ENCODE assay signal across 15 cellular contexts in the genomic region with DNA sequence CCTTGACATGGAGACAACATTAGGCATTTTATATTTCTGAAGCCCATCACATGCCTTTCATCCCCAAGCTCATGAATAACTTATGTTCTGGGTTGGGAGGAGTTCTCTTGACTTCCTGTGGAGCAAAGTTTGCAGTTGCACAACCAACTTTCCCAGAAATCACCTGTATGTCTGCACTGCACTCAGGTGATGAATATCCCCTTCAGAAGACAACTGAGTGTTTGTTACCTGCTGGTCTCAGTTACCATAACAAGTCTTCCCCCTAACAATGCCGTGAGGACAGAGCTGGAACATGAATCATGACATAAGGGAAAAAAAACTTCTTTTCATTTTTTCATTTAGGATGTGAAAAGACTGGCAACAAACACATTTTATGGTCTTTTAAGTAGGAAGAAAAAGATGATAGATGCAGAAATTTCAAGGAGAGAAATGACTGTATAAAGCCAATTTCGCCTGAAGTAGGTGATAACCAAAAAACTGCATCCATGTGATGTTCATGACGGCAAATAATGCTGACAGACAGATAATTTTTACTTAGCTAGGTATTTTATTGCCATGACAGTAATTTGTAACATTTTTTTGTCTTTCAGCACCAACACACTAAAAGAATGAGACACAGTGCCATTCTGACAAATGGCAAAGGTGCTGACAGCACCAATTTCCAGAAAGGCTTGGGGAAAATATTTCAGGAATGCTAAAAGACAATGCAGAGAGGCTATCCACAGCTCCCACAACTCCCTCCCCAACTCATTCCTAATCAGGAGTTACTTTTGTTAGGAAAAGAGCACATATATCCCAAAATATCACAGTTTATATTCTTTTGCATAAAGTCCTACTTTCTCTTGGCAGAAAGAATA.
DNase-seq lines count a peak whose midpoint lies in the region; ATAC-seq, FAIRE-seq and TF ChIP-seq lines count a peak whose summit lies in the region.
"Had no signal": no experiment of that assay in that cellular context is flagged by ENCODE, and none has a peak within 500 bp of the region (broad histone marks: within the 10 kb centered on the region; RNA-seq: fewer than 3 reads in every experiment).

No MANE protein-coding gene starts in this region.

- CTCF ChIA-PET in IMR-90 (lab: Yijun Ruan, JAX): interaction anchor here (0.5 kb wide), 1 partner anchor 633 kb away, joined by 7 read pairs; no protein-coding TSS in a partner anchor
- CTCF ChIA-PET in H1 (lab: Charles Lee; ENCODE audit: partially characterized antibody): interaction anchor here (0.8 kb wide), 1 partner anchor 59 kb away, joined by 3 read pairs; no protein-coding TSS in a partner anchor

- H3K27ac ChIP-seq in IMR-90 (ENCODE audit: insufficient read depth, low read length): no peak overlapping the region
- no peak overlapping the region for H3K27ac ChIP-seq in H1 (ENCODE audit: low read depth, low read length)
- H3K27ac ChIP-seq in mesendoderm (ENCODE audit: low read depth, low read length): no peak overlapping the region
- no peak overlapping the region for H3K27ac ChIP-seq in small intestine (ENCODE audit: low read depth in 1 of 2, low read length in 1 of 2)
- H3K27ac ChIP-seq: skin epidermis, WERI-Rb-1 had no signal

- H2BK15ac ChIP-seq in IMR-90 (ENCODE audit: low read depth, low read length) (no peak overlapping the region), H1 (ENCODE audit: low read length) (no peak overlapping the region), mesendoderm (replicated peaks; ENCODE audit: low read depth) (no peak overlapping the region)

- H3K14ac ChIP-seq in IMR-90 (replicated peaks; ENCODE audit: low read depth, low read length) (no peak overlapping the region), H1 (ENCODE audit: insufficient read length) (no peak overlapping the region)

- no peak for TF ChIP-seq POLR2A in IMR-90 (IDR thresholded peaks at IDR 0.05; ENCODE audit: low read depth, low read length)
- no peak for TF ChIP-seq POLR2A in H1 (IDR thresholded peaks at IDR 0.05; ENCODE audit: control extremely low read depth in 1 of 2, low read depth in 2 of 2, low read length in 2 of 2)

- H2BK20ac ChIP-seq in IMR-90 (ENCODE audit: low read depth, low read length) (no peak overlapping the region), H1 (ENCODE audit: low read length) (no peak overlapping the region)

- no peak overlapping the region for H3K4me3 ChIP-seq in IMR-90 (ENCODE audit: insufficient read depth, low read depth, low read length)
- peak overlapping the region in 1 of 4 experiments; percentile 23; a peak in 1 of 8 replicates for H3K4me3 ChIP-seq in H1 (ENCODE audit: extremely low read depth in 1 of 4, insufficient read depth in 2 of 4, low read depth in 3 of 4, low read length in 4 of 4)
- H3K4me3 ChIP-seq in mesendoderm (ENCODE audit: low read length): no peak overlapping the region
- no peak overlapping the region for H3K4me3 ChIP-seq in small intestine (ENCODE audit: low read depth in 1 of 2, low read length in 2 of 2)
- H3K4me3 ChIP-seq: skin epidermis had no signal

- whole genome bisulfite sequencing in IMR-90 (ENCODE audit: extremely low coverage in 2 of 2, insufficient read length in 1 of 2), 2 experiments: no CpG with 5 or more reads among the region's 3 CpGs
- 51% methylated on average over 3 of the region's 3 CpGs; no CpG with 5 or more reads in 1 of the 2 experiments for WGBS in H1 (ENCODE audit: extremely low coverage in 1 of 2, insufficient coverage in 1 of 2, insufficient read length in 1 of 2, insufficient replicate concordance in 2 of 2, low coverage in 1 of 2, low lambda C conversion rate in 2 of 2, missing lambda C conversion rate in 1 of 2), 2 experiments
- no CpG with 5 or more reads among the region's 3 CpGs for WGBS in mesendoderm (ENCODE audit: extremely low coverage, insufficient coverage, low lambda C conversion rate)
- 57 to 79% (median 58%) methylated on average over 3 of the region's 3 CpGs for WGBS in small intestine, 3 donors

- H4K20me1 ChIP-seq in IMR-90 (ENCODE audit: insufficient read depth, low read length) (no peaks in the 10 kb centered on the region), H1 (replicated peaks in 1 of 2; ENCODE audit: control insufficient read depth in 1 of 2, insufficient read depth in 2 of 2, low read length in 2 of 2) (no peaks in the 10 kb centered on the region)

- H3K56ac ChIP-seq in IMR-90 (ENCODE audit: extremely low read depth, insufficient read depth, low read length): no peak overlapping the region
- H3K56ac ChIP-seq in H1 (replicated peaks; ENCODE audit: insufficient read length, low read depth, low read length): no peak overlapping the region
- H3K56ac ChIP-seq in mesendoderm (ENCODE audit: low read length): no peak overlapping the region

- POLR2A ChIA-PET in IMR-90 (lab: Charles Lee; ENCODE audit: unreplicated experiment): no interaction called here
- POLR2A ChIA-PET in H1 (lab: Charles Lee; ENCODE audit: partially characterized antibody): no interaction called here

- H3K23me2 ChIP-seq in H1 (ENCODE audit: low read depth, low read length): no peaks in the 10 kb centered on the region

- H2BK120ac ChIP-seq in IMR-90 (ENCODE audit: low read depth, low read length) (no peak overlapping the region), H1 (replicated peaks; ENCODE audit: low read depth, low read length) (no peak overlapping the region), mesendoderm (ENCODE audit: low read depth, low read length) (no peak overlapping the region)

- H4K91ac ChIP-seq in IMR-90 (ENCODE audit: insufficient read depth, low read depth, low read length) (no peak overlapping the region), H1 (replicated peaks; ENCODE audit: insufficient read length, low read length) (no peak overlapping the region)

- FAIRE-seq in H1 (lab: Jason Lieb, UNC): peak; percentile 80
- FAIRE-seq in small intestine (lab: Jason Lieb, UNC): no peak

- H2AFZ ChIP-seq in IMR-90 (replicated peaks; ENCODE audit: low read length, poor library complexity) (no peak overlapping the region), H1 (ENCODE audit: low read length) (no peak overlapping the region)

- no peak overlapping the region for H2BK12ac ChIP-seq in H1 (ENCODE audit: low read depth, low read length)

- H3K4ac ChIP-seq in IMR-90 (ENCODE audit: low read depth, low read length) (no peak overlapping the region), H1 (replicated peaks; ENCODE audit: insufficient read length, low read depth, low read length) (no peak overlapping the region), mesendoderm (ENCODE audit: low read depth, low read length) (no peak overlapping the region)

- H3K9me3 ChIP-seq in IMR-90 (ENCODE audit: control insufficient read depth, insufficient read depth, low read length) (no peaks in the 10 kb centered on the region), H1 (ENCODE audit: insufficient read depth in 2 of 2, low read depth in 1 of 2, low read length in 1 of 2) (no peaks in the 10 kb centered on the region), small intestine (ENCODE audit: control insufficient read depth, low read depth) (no peaks in the 10 kb centered on the region)

- H3K9ac ChIP-seq in IMR-90 (ENCODE audit: low read depth, low read length): no peak overlapping the region
- no peak overlapping the region for H3K9ac ChIP-seq in H1 (replicated peaks in 1 of 4; ENCODE audit: extremely low read depth in 1 of 4, low read depth in 3 of 4, low read length in 3 of 4)
- no peak overlapping the region for H3K9ac ChIP-seq in mesendoderm (ENCODE audit: low read length)

- dilution Hi-C loops in IMR-90 (cut with HindIII; ENCODE audit: low sequenced_read_pairs, unreplicated experiment): no loop called here

- H3K23ac ChIP-seq in IMR-90 (ENCODE audit: low read depth, low read length) (no peak overlapping the region), H1 (ENCODE audit: insufficient read length) (no peak overlapping the region), mesendoderm (ENCODE audit: low read length) (no peak overlapping the region)

- no peak overlapping the region for H2BK5ac ChIP-seq in IMR-90 (ENCODE audit: low read depth, low read length, poor library complexity, severe bottlenecking)
- H2BK5ac ChIP-seq in H1 (ENCODE audit: low read depth, low read length): peak overlapping the region; percentile 21; the same call in 1 of the 2 replicates
- H2BK5ac ChIP-seq in mesendoderm (ENCODE audit: low read length): no peak overlapping the region

- H4K8ac ChIP-seq in IMR-90 (ENCODE audit: low read depth in 2 of 2, low read length in 2 of 2) (no peak overlapping the region), H1 (ENCODE audit: extremely low read depth, insufficient read depth, low read length) (no peak overlapping the region), mesendoderm (ENCODE audit: low read depth, low read length) (no peak overlapping the region)

- H3K18ac ChIP-seq in IMR-90 (ENCODE audit: low read depth, low read length) (no peak overlapping the region), H1 (ENCODE audit: extremely low read depth, low read length) (no peak overlapping the region), mesendoderm (ENCODE audit: low read length) (no peak overlapping the region)

- no peak for TF ChIP-seq CTCF in IMR-90 (conservative IDR thresholded peaks at IDR 0.05; ENCODE audit: low read depth, low read length)
- no peak for TF ChIP-seq CTCF in H1 (IDR thresholded peaks at IDR 0.05; ENCODE audit: control extremely low read depth in 1 of 3, insufficient read depth in 1 of 3, low read depth in 1 of 3, low read length in 3 of 3)

- no peak overlapping the region for H4K5ac ChIP-seq in IMR-90 (ENCODE audit: low read depth, low read length)
- peak overlapping the region; percentile 84 for H4K5ac ChIP-seq in H1 (ENCODE audit: insufficient read length, low read depth, low read length)
- H4K5ac ChIP-seq in mesendoderm (ENCODE audit: low read length): no peak overlapping the region

- ATAC-seq in IMR-90 (ENCODE audit: low read depth) (no peak), HG03025 (IDR thresholded peaks at IDR 0.05; ENCODE audit: low FRiP score, unreplicated experiment) (no peak), GM21390 (IDR thresholded peaks at IDR 0.05; ENCODE audit: unreplicated experiment) (no peak)
- ATAC-seq: activated CD8-positive, alpha-beta T cell treated with anti-CD3 and anti-CD28 coated beads for 36 hours had no signal

- no peak for TF ChIP-seq EP300 in H1 (IDR thresholded peaks at IDR 0.05; ENCODE audit: borderline replicate concordance in 1 of 2, low read depth in 2 of 2, low read length in 2 of 2)

- no peaks in the 10 kb centered on the region for H3K27me3 ChIP-seq in IMR-90 (ENCODE audit: control insufficient read depth, insufficient read depth, low read length)
- H3K27me3 ChIP-seq in H1 (replicated peaks in 1 of 4; ENCODE audit: control insufficient read depth in 3 of 4, extremely low read depth in 1 of 4, insufficient read depth in 3 of 4, low read length in 3 of 4): no peaks in the 10 kb centered on the region
- no peaks in the 10 kb centered on the region for H3K27me3 ChIP-seq in mesendoderm (ENCODE audit: insufficient read depth, low read length, poor library complexity)
- H3K27me3 ChIP-seq in small intestine (ENCODE audit: control insufficient read depth in 2 of 2, insufficient read depth in 2 of 2, low read length in 2 of 2): no peaks in the 10 kb centered on the region

- H3K79me1 ChIP-seq in IMR-90 (ENCODE audit: low read depth in 1 of 2, low read length in 2 of 2) (no peaks in the 10 kb centered on the region), H1 (ENCODE audit: low read depth, low read length) (no peaks in the 10 kb centered on the region), mesendoderm (ENCODE audit: low read length) (no peaks in the 10 kb centered on the region)

- H3K9me1 ChIP-seq in IMR-90 (ENCODE audit: insufficient read depth, low read length): no peaks in the 10 kb centered on the region

- no peak overlapping the region for H2AK5ac ChIP-seq in IMR-90 (ENCODE audit: low read depth, low read length)
- no peak overlapping the region for H2AK5ac ChIP-seq in H1 (ENCODE audit: low read depth, low read length)
- no peak overlapping the region for H2AK5ac ChIP-seq in mesendoderm (ENCODE audit: low read length)

- H3K4me1 ChIP-seq in IMR-90 (ENCODE audit: control insufficient read depth, insufficient read depth, low read length) (no peaks in the 10 kb centered on the region), H1 (replicated peaks in 1 of 4; ENCODE audit: control insufficient read depth in 3 of 4, insufficient read depth in 4 of 4, low read length in 3 of 4) (peaks cover 0 to 21% (median 2%) of the 10 kb centered on the region in 4 experiments; a peak in 3 of 7 replicates), mesendoderm (ENCODE audit: control insufficient read depth, low read depth, low read length) (peaks cover 2% of the 10 kb centered on the region), small intestine (ENCODE audit: control insufficient read depth in 2 of 2, insufficient read depth in 1 of 2, low read depth in 1 of 2, low read length in 1 of 2) (no peaks in the 10 kb centered on the region)

- in situ Hi-C loops in IMR-90 (cut with MboI; ENCODE audit: low sequenced_read_pairs): no loop called here

- TF ChIP-seq RAD21 in IMR-90 (IDR thresholded peaks at IDR 0.05; ENCODE audit: low read length) (no peak), H1 (IDR thresholded peaks at IDR 0.05 in 1 of 2, conservative IDR thresholded peaks at IDR 0.05 in 1 of 2; ENCODE audit: low read depth in 2 of 2, low read length in 2 of 2) (no peak)

- H3K4me2 ChIP-seq in IMR-90 (ENCODE audit: low read depth, low read length): no peak overlapping the region
- peak overlapping the region; percentile 24; a peak in 3 of 4 replicates for H3K4me2 ChIP-seq in H1 (ENCODE audit: insufficient read depth in 1 of 2, low read depth in 2 of 2, low read length in 2 of 2)
- H3K4me2 ChIP-seq in mesendoderm (ENCODE audit: low read length): no peak overlapping the region

- H3K79me2 ChIP-seq in H1 (ENCODE audit: control insufficient read depth in 1 of 2, insufficient read depth in 2 of 2, low read length in 2 of 2): no peaks in the 10 kb centered on the region
- H3K79me2 ChIP-seq in mesendoderm (ENCODE audit: control insufficient read depth, insufficient read depth, low read length): no peaks in the 10 kb centered on the region

- H3K36me3 ChIP-seq in IMR-90 (ENCODE audit: control insufficient read depth, insufficient read depth, low read length): no peaks in the 10 kb centered on the region
- H3K36me3 ChIP-seq in H1 (ENCODE audit: control insufficient read depth in 2 of 4, insufficient read depth in 4 of 4, low read length in 3 of 4): no peaks in the 10 kb centered on the region
- no peaks in the 10 kb centered on the region for H3K36me3 ChIP-seq in mesendoderm (ENCODE audit: control insufficient read depth, insufficient read depth, low read length)
- H3K36me3 ChIP-seq in small intestine (ENCODE audit: control insufficient read depth in 2 of 2, insufficient read depth in 2 of 2, low read length in 2 of 2): no peaks in the 10 kb centered on the region
- H3K36me3 ChIP-seq: WERI-Rb-1 had no signal

- intact Hi-C loops in IMR-90 (cut with micrococcal nuclease): no loop called here

- no peak overlapping the region for H2AK9ac ChIP-seq in IMR-90 (replicated peaks; ENCODE audit: low read depth, low read length, poor library complexity)

- BruUV-seq in IMR-90 (replicated peaks; lab: Mats Ljungman, UMichigan): no TSS peak

- DNase-seq in EH (ENCODE audit: low read depth) (peak; percentile 59), IMR-90 (no peak), H1 (ENCODE audit: low read depth in 1 of 2, low spot score in 2 of 2) (no peak), mesendoderm (peak; percentile 85), NCI-H524 treated with DMSO at 0.1 percent for 48 hours (lab: John Stamatoyannopoulos, UW) (no peak), small intestine (no peak)
- DNase-seq: activated CD8-positive, alpha-beta T cell treated with anti-CD3 and anti-CD28 coated beads for 36 hours; central memory CD4-positive, alpha-beta T cell; COR-L47; stimulated activated CD4-positive, alpha-beta T cell treated with anti-CD3 and anti-CD28 coated beads, Interleukin-4, amount 100 ng/mL, for 24 hours; substantia nigra; WERI-Rb-1 had no signal

Comparison
In these comparisons a context has a peak if more than half of its experiments do, and no peak if none do; other contexts are left out.
1. DNase-seq: peak in EH (single experiment) and mesendoderm (single experiment); none in IMR-90 (single experiment), H1 (0 of 2), NCI-H524 treated with DMSO at 0.1 percent for 48 hours (single experiment) and small intestine (single experiment).
2. H3K4me2 ChIP-seq: peak in H1 (2 of 2); none in IMR-90 (single experiment) and mesendoderm (single experiment).